ENCODE assay signal across 2 cellular contexts in genomic region chr2:69622805-69623204, GRCh38.
TF ChIP-seq lines count a peak whose summit lies in the region.

No MANE protein-coding gene starts in this region.

TF ChIP-seq in WTC11, 78 proteins besides CTCF, POLR2A, EP300 and RAD21:
- TF ChIP-seq NFYB (CRISPR knock-in tag; conservative IDR thresholded peaks at IDR 0.05; ENCODE audit: low read depth), result 0 out of 2 replicates have a peak, but pooled peaks have one; percentile 28
TF ChIP-seq in WTC11: peak in this region for 1; not testable (repeated sequence) for 77.

TF ChIP-seq in HepG2, 621 proteins besides CTCF, POLR2A, EP300 and RAD21:
- TF ChIP-seq NFYB (CRISPR knock-in tag; IDR thresholded peaks at IDR 0.05), result peak; percentile 43; the same call in 1 of the 2 replicates
